Comparison of ENCODE assay signal across 9 cellular contexts in genomic region chr15:44798815-44799214, GRCh38.
A peak's percentile ranks its signal among the peaks of the same experiment; 100 is the strongest.
DNase-seq lines count a peak whose midpoint lies in the region; ATAC-seq and TF ChIP-seq lines count a peak whose summit lies in the region.
"Had no signal": no experiment of that assay in that cellular context is flagged by ENCODE, and none has a peak within 500 bp of the region (broad histone marks: within the 10 kb centered on the region; RNA-seq: fewer than 3 reads in every experiment).

No MANE protein-coding gene starts in this region.

- no peak for TF ChIP-seq POLR2A in gastrocnemius medialis (IDR thresholded peaks at IDR 0.05)

- TF ChIP-seq CTCF in C4-2B (conservative IDR thresholded peaks at IDR 0.05) (peak; percentile 53), gastrocnemius medialis (IDR thresholded peaks at IDR 0.05 in 4 of 5, conservative IDR thresholded peaks at IDR 0.05 in 1 of 5) (no peak)

- no peak for ATAC-seq in GM21381 (IDR thresholded peaks at IDR 0.05; ENCODE audit: unreplicated experiment)
- ATAC-seq in gastrocnemius medialis: no peak

- H3K36me3 ChIP-seq in SJCRH30 (no peaks in the 10 kb centered on the region), gastrocnemius medialis (no peaks in the 10 kb centered on the region)

- H3K9me3 ChIP-seq in SJCRH30 (replicated peaks) (peaks cover 2% of the 10 kb centered on the region; the same call in 1 of the 2 replicates), gastrocnemius medialis (no peaks in the 10 kb centered on the region)

- H3K27ac Mint-ChIP-seq in activated T-helper 1 cell treated with anti-CD3 and anti-CD28 coated beads, Interleukin-12 subunit alpha, Interleukin-12 subunit beta, Interleukin-2, Interleukin-4 antibody, amounts not matched to agents 30 ng/mL and 10 ng/mL and 1 ng/mL, durations not matched to agents 14 hours and 24 hours and 36 hours: no peak overlapping the region

- H3K27me3 ChIP-seq in SJCRH30 (peaks cover 7% of the 10 kb centered on the region; the same call in 1 of the 2 replicates), gastrocnemius medialis (no peaks in the 10 kb centered on the region)

- CTCF ChIA-PET in HEK293T (lab: Yijun Ruan, JAX): no interaction called here

- H3K4me3 ChIP-seq in SJCRH30 (no peak overlapping the region), gastrocnemius medialis (no peak overlapping the region)

- H3K4me1 ChIP-seq in SJCRH30: peaks cover 20% of the 10 kb centered on the region
- H3K4me1 ChIP-seq in gastrocnemius medialis: no peaks in the 10 kb centered on the region

- no peaks in the 10 kb centered on the region for H3K27me3 Mint-ChIP-seq in activated T-helper 1 cell treated with anti-CD3 and anti-CD28 coated beads, Interleukin-12 subunit alpha, Interleukin-12 subunit beta, Interleukin-2, Interleukin-4 antibody, amounts not matched to agents 30 ng/mL and 10 ng/mL and 1 ng/mL, durations not matched to agents 14 hours and 24 hours and 36 hours (ENCODE audit: insufficient read depth)

- peaks cover 13% of the 10 kb centered on the region for H3K4me1 Mint-ChIP-seq in activated T-helper 1 cell treated with anti-CD3 and anti-CD28 coated beads, Interleukin-12 subunit alpha, Interleukin-12 subunit beta, Interleukin-2, Interleukin-4 antibody, amounts not matched to agents 30 ng/mL and 10 ng/mL and 1 ng/mL, durations not matched to agents 14 hours and 24 hours and 36 hours (ENCODE audit: low read depth)

- intact Hi-C loops in gastrocnemius medialis (cut with DNase I; ENCODE audit: low total_unique reads): no loop called here
- intact Hi-C loops in activated T-helper 1 cell treated with anti-CD3 and anti-CD28 coated beads, Interleukin-12 subunit alpha, Interleukin-12 subunit beta, Interleukin-2, Interleukin-4 antibody, amounts not matched to agents 30 ng/mL and 10 ng/mL and 1 ng/mL, durations not matched to agents 14 hours and 24 hours and 36 hours (cut with micrococcal nuclease): no loop called here

- in situ Hi-C loops in gastrocnemius medialis (cut with MboI; ENCODE audit: low sequenced_read_pairs in 4 of 4): no loop called here

- no peaks in the 10 kb centered on the region for H3K9me3 Mint-ChIP-seq in activated T-helper 1 cell treated with anti-CD3 and anti-CD28 coated beads, Interleukin-12 subunit alpha, Interleukin-12 subunit beta, Interleukin-2, Interleukin-4 antibody, amounts not matched to agents 30 ng/mL and 10 ng/mL and 1 ng/mL, durations not matched to agents 14 hours and 24 hours and 36 hours

- H3K4me3 Mint-ChIP-seq in activated T-helper 1 cell treated with anti-CD3 and anti-CD28 coated beads, Interleukin-12 subunit alpha, Interleukin-12 subunit beta, Interleukin-2, Interleukin-4 antibody, amounts not matched to agents 30 ng/mL and 10 ng/mL and 1 ng/mL, durations not matched to agents 14 hours and 24 hours and 36 hours: no peak overlapping the region

- H3K27ac ChIP-seq in C4-2B (peak overlapping the region; percentile 53; the same call in 1 of the 2 replicates), SJCRH30 (no peak overlapping the region), gastrocnemius medialis (no peak overlapping the region)

- DNase-seq in HEK293T (ENCODE audit: extremely low spot score): peak; percentile 8
- DNase-seq in SJCRH30: peak; percentile 65 to 85
- DNase-seq in hepatic stellate cell (ENCODE audit: low spot score): peak; percentile 11
- DNase-seq in amniotic stem cell (lab: John Stamatoyannopoulos, UW): no peak
- no peak for DNase-seq in gastrocnemius medialis
- DNase-seq in activated T-helper 1 cell treated with anti-CD3 and anti-CD28 coated beads, Interleukin-12 subunit alpha, Interleukin-12 subunit beta, Interleukin-2, Interleukin-4 antibody, amounts not matched to agents 30 ng/mL and 10 ng/mL and 1 ng/mL, durations not matched to agents 14 hours and 24 hours and 36 hours (ENCODE audit: low spot score): no peak
- DNase-seq: NK-92 treated with Interleukin-12 subunit alpha and Interleukin-12 subunit beta, amount 100 ng/mL, for 24 hours had no signal

- H3K36me3 Mint-ChIP-seq in activated T-helper 1 cell treated with anti-CD3 and anti-CD28 coated beads, Interleukin-12 subunit alpha, Interleukin-12 subunit beta, Interleukin-2, Interleukin-4 antibody, amounts not matched to agents 30 ng/mL and 10 ng/mL and 1 ng/mL, durations not matched to agents 14 hours and 24 hours and 36 hours (ENCODE audit: low read depth): no peaks in the 10 kb centered on the region

- POLR2A ChIA-PET in HEK293T (lab: Yijun Ruan, JAX): no interaction called here

TF ChIP-seq in HEK293T, 16 proteins besides CTCF, POLR2A, EP300 and RAD21:
- no peak for TF ChIP-seq FOXA1 (IDR thresholded peaks at IDR 0.05)
- no peak for TF ChIP-seq ARNT (IDR thresholded peaks at IDR 0.05)
- no peak for TF ChIP-seq HDGF (IDR thresholded peaks at IDR 0.05; ENCODE audit: borderline replicate concordance)
- TF ChIP-seq TARDBP (IDR thresholded peaks at IDR 0.05): no peak
- no peak for TF ChIP-seq L3MBTL2 (conservative IDR thresholded peaks at IDR 0.05)
- no peak for TF ChIP-seq ZNF384 (IDR thresholded peaks at IDR 0.05)
- no peak for TF ChIP-seq SUZ12 (IDR thresholded peaks at IDR 0.05)
- TF ChIP-seq ELF4 (IDR thresholded peaks at IDR 0.05): no peak
- TF ChIP-seq BHLHE40 (IDR thresholded peaks at IDR 0.05; ENCODE audit: borderline replicate concordance): no peak
- TF ChIP-seq FOXM1 (IDR thresholded peaks at IDR 0.05; ENCODE audit: borderline replicate concordance): no peak
- TF ChIP-seq NFRKB (IDR thresholded peaks at IDR 0.05): no peak
- no peak for TF ChIP-seq LEF1 (IDR thresholded peaks at IDR 0.05; ENCODE audit: borderline replicate concordance)
- no peak for TF ChIP-seq SP1 (IDR thresholded peaks at IDR 0.05)
- TF ChIP-seq CTBP1 (IDR thresholded peaks at IDR 0.05; ENCODE audit: borderline replicate concordance): no peak
- TF ChIP-seq PKNOX1 (IDR thresholded peaks at IDR 0.05): no peak
- TF ChIP-seq FOXK2 (IDR thresholded peaks at IDR 0.05): no peak

Comparison
In these comparisons a context has a peak if more than half of its experiments do, and no peak if none do; other contexts are left out.
1. DNase-seq: peak in HEK293T (single experiment), SJCRH30 (2 of 2) and hepatic stellate cell (single experiment); none in amniotic stem cell (single experiment), gastrocnemius medialis (0 of 2) and activated T-helper 1 cell treated with anti-CD3 and anti-CD28 coated beads, Interleukin-12 subunit alpha, Interleukin-12 subunit beta, Interleukin-2, Interleukin-4 antibody, amounts not matched to agents 30 ng/mL and 10 ng/mL and 1 ng/mL, durations not matched to agents 14 hours and 24 hours and 36 hours (single experiment).